9 cellular contexts compared by ENCODE assay signal in the genomic region with DNA sequence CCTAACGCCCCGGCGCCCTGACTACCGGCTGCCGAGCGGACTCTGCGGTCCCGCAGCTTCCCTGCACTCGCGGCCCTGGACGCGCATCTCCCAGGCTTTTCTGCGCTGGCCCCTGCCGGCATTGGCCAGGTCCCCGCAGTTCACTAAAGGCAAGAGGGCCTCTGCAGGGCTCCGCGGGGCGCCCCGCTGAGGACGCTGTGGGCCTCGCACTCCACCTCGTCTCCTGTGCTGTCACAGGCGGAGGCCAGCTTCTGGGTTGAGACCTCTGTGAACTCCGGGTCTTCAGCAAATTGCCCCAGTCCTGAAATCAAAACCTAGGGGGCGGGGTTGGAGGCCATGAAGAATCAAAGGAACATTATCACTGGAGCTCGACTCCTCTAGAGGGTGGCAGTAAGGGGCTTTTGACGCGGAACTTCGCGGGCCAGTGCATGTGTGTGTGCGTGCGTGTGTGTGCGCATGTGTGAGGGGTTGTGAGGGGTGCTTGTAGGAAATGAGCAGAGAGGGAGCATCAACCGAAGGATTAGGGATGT.
DNase-seq lines count a peak whose midpoint lies in the region; ATAC-seq and TF ChIP-seq lines count a peak whose summit lies in the region.
"Had no signal": no experiment of that assay in that cellular context is flagged by ENCODE, and none has a peak within 500 bp of the region (broad histone marks: within the 10 kb centered on the region; RNA-seq: fewer than 3 reads in every experiment).

No MANE protein-coding gene starts in this region.

- H3K9ac ChIP-seq in skeletal muscle tissue (ENCODE audit: low read depth in 1 of 3, low read length in 3 of 3): peak overlapping the region in 2 of 3 donors; percentile 56 to 82

- H3K27ac ChIP-seq in hepatocyte: peak overlapping the region; percentile 87
- no peak overlapping the region for H3K27ac ChIP-seq in skeletal muscle tissue (ENCODE audit: low read depth, low read length)
- H3K27ac ChIP-seq: HL-60 had no signal

- H3K4me3 ChIP-seq in hepatocyte (peak overlapping the region; percentile 43), skeletal muscle tissue (ENCODE audit: low read length in 3 of 3) (peak overlapping the region; percentile 59 to 75 (median 65))

- H3K36me3 ChIP-seq in hepatocyte (replicated peaks; ENCODE audit: insufficient read depth, low read depth): no peaks in the 10 kb centered on the region
- H3K36me3 ChIP-seq in skeletal muscle tissue (ENCODE audit: control insufficient read depth in 3 of 3, insufficient read depth in 3 of 3, low read length in 3 of 3): no peaks in the 10 kb centered on the region

- H3K4me1 ChIP-seq in hepatocyte (ENCODE audit: insufficient read depth) (peaks cover 22% of the 10 kb centered on the region), skeletal muscle tissue (ENCODE audit: control insufficient read depth in 3 of 3, insufficient read depth in 3 of 3, low read length in 3 of 3) (peaks cover 0 to 6% (median 3%) of the 10 kb centered on the region in 3 donors)

- H2AFZ ChIP-seq in hepatocyte: peak overlapping the region; percentile 92

- no peak for DNase-seq in GM10266 (ENCODE audit: extremely low spot score)
- peak; percentile 38 for DNase-seq in activated naive CD4-positive, alpha-beta T cell treated with anti-CD3 and anti-CD28 coated beads, Interleukin-2, amount 50 U/mL, for 16 hours
- DNase-seq in hepatocyte (ENCODE audit: low spot score): peak; percentile 74

- H3K9me2 ChIP-seq in hepatocyte (replicated peaks; ENCODE audit: insufficient read depth): no peaks in the 10 kb centered on the region

- no peaks in the 10 kb centered on the region for H3K79me2 ChIP-seq in hepatocyte

- H4K20me1 ChIP-seq in hepatocyte (ENCODE audit: insufficient read depth, poor library complexity, severe bottlenecking): no peaks in the 10 kb centered on the region

- H3K9me3 ChIP-seq in hepatocyte (ENCODE audit: low read depth) (no peaks in the 10 kb centered on the region), skeletal muscle tissue (ENCODE audit: control insufficient read depth in 3 of 3, low read length in 3 of 3) (no peaks in the 10 kb centered on the region)

- TF ChIP-seq CTCF in GM10266 (IDR thresholded peaks at IDR 0.05; ENCODE audit: control insufficient read depth, insufficient read depth, low read depth, missing control alignments): peak; percentile 32
- TF ChIP-seq CTCF in hepatocyte (IDR thresholded peaks at IDR 0.05; ENCODE audit: poor library complexity): peak; percentile 49

- H3K27me3 ChIP-seq in hepatocyte: no peaks in the 10 kb centered on the region
- H3K27me3 ChIP-seq in skeletal muscle tissue (ENCODE audit: control insufficient read depth in 3 of 3, insufficient read depth in 3 of 3, low read length in 3 of 3): peaks cover 5 to 7% (median 6%) of the 10 kb centered on the region in 3 donors

- peak; percentile 15 for ATAC-seq in HG03045 (IDR thresholded peaks at IDR 0.05; ENCODE audit: unreplicated experiment)
- no peak for ATAC-seq in HG02840 (IDR thresholded peaks at IDR 0.05; ENCODE audit: low FRiP score, unreplicated experiment)
- ATAC-seq in HG03139 (IDR thresholded peaks at IDR 0.05; ENCODE audit: unreplicated experiment): no peak
- no peak for ATAC-seq in HG03097 (IDR thresholded peaks at IDR 0.05; ENCODE audit: low FRiP score, unreplicated experiment)

- peak overlapping the region; percentile 91 for H3K4me2 ChIP-seq in hepatocyte

- 27% methylated on average over 33 of the region's 34 CpGs for whole genome bisulfite sequencing in hepatocyte (ENCODE audit: low lambda C conversion rate, missing lambda C conversion rate)
